24 cellular contexts compared by ENCODE assay signal in the genomic region with DNA sequence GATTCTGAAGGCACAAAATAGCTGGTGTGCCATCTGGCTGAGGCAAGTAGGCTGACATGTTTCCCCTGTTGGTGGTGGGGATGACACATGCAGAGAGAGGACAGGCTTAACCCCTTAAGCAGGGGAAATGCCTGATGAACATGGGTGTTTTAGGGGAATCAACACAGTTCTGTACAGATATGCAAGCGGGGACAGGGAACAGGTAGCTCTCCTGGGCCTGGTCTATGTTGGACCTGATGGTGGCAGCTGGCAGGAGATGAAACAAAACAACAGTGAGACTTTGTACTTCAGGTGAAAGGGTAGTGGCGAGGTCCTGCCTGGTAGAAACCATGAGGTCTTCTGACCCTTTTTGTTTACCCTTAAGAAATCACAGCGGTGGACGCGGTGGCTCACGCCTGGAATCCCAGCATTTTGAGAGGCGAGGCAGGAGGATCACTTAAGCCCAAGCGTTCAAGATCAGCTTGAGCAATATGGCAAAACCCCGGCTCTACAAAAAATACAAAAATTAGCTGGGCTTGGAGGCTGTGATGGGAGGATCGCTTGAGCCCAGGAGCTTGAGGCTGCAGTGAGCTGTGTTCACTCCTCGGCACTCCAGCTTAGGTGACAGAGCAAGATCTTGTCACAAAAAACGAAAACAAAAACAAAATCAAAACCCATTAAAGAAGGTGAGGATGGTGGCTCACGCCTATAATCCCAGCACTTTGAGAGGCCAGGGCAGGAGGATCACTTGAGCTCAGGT. TPM values are rescaled to one million over a fixed set of nuclear protein-coding genes. Genes with fewer than 3 reads are reported as not detected.
"Had no signal": no experiment of that assay in that cellular context is flagged by ENCODE, and none has a peak within 500 bp of the region (broad histone marks: within the 10 kb centered on the region; RNA-seq: fewer than 3 reads in every experiment).

No MANE protein-coding gene starts in this region.

- DNase-seq: activated CD4-positive, alpha-beta T cell treated with anti-CD3 and anti-CD28 coated beads for 1 hour; activated CD8-positive, alpha-beta memory T cell treated with anti-CD3 and anti-CD28 coated beads for 24 hours; activated gamma-delta T cell treated with Interleukin-2 at 50 U/mL for 16 hours; dermis blood vessel endothelial cell; effector memory CD4-positive, alpha-beta T cell; heart left ventricle; kidney; left ventricle myocardium inferior; spleen; stimulated activated CD4-positive, alpha-beta T cell treated with anti-CD3 and anti-CD28 coated beads, Interleukin-4, amount 100 ng/mL, for 4 hours; T-helper 2 cell; tibial artery; uterus had no signal

- H3K4me3 Mint-ChIP-seq: activated T-helper 1 cell treated with anti-CD3 and anti-CD28 coated beads, Interleukin-12 subunit alpha, Interleukin-12 subunit beta, Interleukin-2, Interleukin-4 antibody, amounts not matched to agents 30 ng/mL and 10 ng/mL and 1 ng/mL, durations not matched to agents 14 hours and 24 hours and 36 hours; memory B cell; nephron; stimulated activated memory B cell treated with anti-CD40 and anti-IgM and Interleukin-4, amounts not matched to agents 10 μg/mL and 1 μg/mL and 100 μg/mL, for 72 hours had no signal

- H3K4me1 ChIP-seq: esophagus muscularis mucosa, gastroesophageal sphincter, heart left ventricle, left ventricle myocardium inferior, parathyroid adenoma, spleen, tibial artery, uterus had no signal

- H3K9me3 Mint-ChIP-seq: activated naive CD4-positive, alpha-beta T cell treated with anti-CD3 and anti-CD28 coated beads, Interleukin-2, amount 50 U/mL, for 72 hours; memory B cell had no signal

- H2AFZ ChIP-seq: parathyroid adenoma had no signal

- H3K27ac Mint-ChIP-seq: activated naive CD4-positive, alpha-beta T cell treated with anti-CD3 and anti-CD28 coated beads, Interleukin-2, amount 50 U/mL, for 72 hours; activated T-helper 1 cell treated with anti-CD3 and anti-CD28 coated beads, Interleukin-12 subunit alpha, Interleukin-12 subunit beta, Interleukin-2, Interleukin-4 antibody, amounts not matched to agents 30 ng/mL and 10 ng/mL and 1 ng/mL, durations not matched to agents 14 hours and 24 hours and 36 hours; memory B cell; nephron; stimulated activated memory B cell treated with anti-CD40 and anti-IgM and Interleukin-4, amounts not matched to agents 10 μg/mL and 1 μg/mL and 100 μg/mL, for 72 hours had no signal

- H3K9ac ChIP-seq: parathyroid adenoma had no signal

- H3K27ac ChIP-seq: esophagus muscularis mucosa, gastroesophageal sphincter, heart left ventricle, left ventricle myocardium inferior, parathyroid adenoma, spleen, tibial artery, uterus, VCaP had no signal

- H3K4me3 ChIP-seq: esophagus muscularis mucosa, gastroesophageal sphincter, heart left ventricle, left ventricle myocardium inferior, spleen, tibial artery, uterus had no signal

- H3K79me2 ChIP-seq: parathyroid adenoma had no signal

- H3K9me3 ChIP-seq: left ventricle myocardium inferior, tibial artery, uterus had no signal

- H3K36me3 Mint-ChIP-seq: activated naive CD4-positive, alpha-beta T cell treated with anti-CD3 and anti-CD28 coated beads, Interleukin-2, amount 50 U/mL, for 72 hours; memory B cell; stimulated activated memory B cell treated with anti-CD40 and anti-IgM and Interleukin-4, amounts not matched to agents 10 μg/mL and 1 μg/mL and 100 μg/mL, for 72 hours had no signal

- H3K36me3 ChIP-seq: esophagus muscularis mucosa, gastroesophageal sphincter, heart left ventricle, left ventricle myocardium inferior, spleen, tibial artery, uterus had no signal

- H3K4me1 Mint-ChIP-seq: memory B cell; nephron; stimulated activated memory B cell treated with anti-CD40 and anti-IgM and Interleukin-4, amounts not matched to agents 10 μg/mL and 1 μg/mL and 100 μg/mL, for 72 hours had no signal

RNA-seq across cellular contexts. Expression of a gene that starts 10.5 kb away (rescaled TPM):
- total RNA-seq: activated naive CD4-positive, alpha-beta T cell treated with anti-CD3 and anti-CD28 coated beads, Interleukin-2, amount 50 U/mL, for 72 hours; activated T-helper 1 cell treated with anti-CD3 and anti-CD28 coated beads, Interleukin-12 subunit alpha, Interleukin-12 subunit beta, Interleukin-2, Interleukin-4 antibody, amounts not matched to agents 30 ng/mL and 10 ng/mL and 1 ng/mL, durations not matched to agents 14 hours and 24 hours and 36 hours; dermis blood vessel endothelial cell; endothelial cell of umbilical vein; esophagus muscularis mucosa; gastroesophageal sphincter; heart left ventricle; kidney; left ventricle myocardium inferior; sciatic nerve; spleen; uterus had no signal
- polyA plus RNA-seq: heart left ventricle, spleen had no signal

RNA-seq across cellular contexts. Expression of a gene that starts 57.9 kb away (rescaled TPM):
- total RNA-seq: activated T-helper 1 cell treated with anti-CD3 and anti-CD28 coated beads, Interleukin-12 subunit alpha, Interleukin-12 subunit beta, Interleukin-2, Interleukin-4 antibody, amounts not matched to agents 30 ng/mL and 10 ng/mL and 1 ng/mL, durations not matched to agents 14 hours and 24 hours and 36 hours; endothelial cell of umbilical vein had no signal
- polyA plus RNA-seq: endothelial cell of umbilical vein had no signal
